Comparison of ENCODE assay signal across 1 cellular context in genomic region chr20:4025125-4025524, GRCh38.
TF ChIP-seq lines count a peak whose summit lies in the region.

No MANE protein-coding gene starts in this region.

TF ChIP-seq in HCT116, 20 proteins besides CTCF, POLR2A, EP300 and RAD21:
- TF ChIP-seq CBX3 (IDR thresholded peaks at IDR 0.05; ENCODE audit: low read depth) (peak; percentile 30; the same call in 1 of the 2 replicates), TCF7L2 (IDR thresholded peaks at IDR 0.05; ENCODE audit: borderline replicate concordance, extremely low read depth, insufficient read depth, insufficient read length) (no peak)
